Comparison of ENCODE assay signal across 8 cellular contexts in the genomic region with DNA sequence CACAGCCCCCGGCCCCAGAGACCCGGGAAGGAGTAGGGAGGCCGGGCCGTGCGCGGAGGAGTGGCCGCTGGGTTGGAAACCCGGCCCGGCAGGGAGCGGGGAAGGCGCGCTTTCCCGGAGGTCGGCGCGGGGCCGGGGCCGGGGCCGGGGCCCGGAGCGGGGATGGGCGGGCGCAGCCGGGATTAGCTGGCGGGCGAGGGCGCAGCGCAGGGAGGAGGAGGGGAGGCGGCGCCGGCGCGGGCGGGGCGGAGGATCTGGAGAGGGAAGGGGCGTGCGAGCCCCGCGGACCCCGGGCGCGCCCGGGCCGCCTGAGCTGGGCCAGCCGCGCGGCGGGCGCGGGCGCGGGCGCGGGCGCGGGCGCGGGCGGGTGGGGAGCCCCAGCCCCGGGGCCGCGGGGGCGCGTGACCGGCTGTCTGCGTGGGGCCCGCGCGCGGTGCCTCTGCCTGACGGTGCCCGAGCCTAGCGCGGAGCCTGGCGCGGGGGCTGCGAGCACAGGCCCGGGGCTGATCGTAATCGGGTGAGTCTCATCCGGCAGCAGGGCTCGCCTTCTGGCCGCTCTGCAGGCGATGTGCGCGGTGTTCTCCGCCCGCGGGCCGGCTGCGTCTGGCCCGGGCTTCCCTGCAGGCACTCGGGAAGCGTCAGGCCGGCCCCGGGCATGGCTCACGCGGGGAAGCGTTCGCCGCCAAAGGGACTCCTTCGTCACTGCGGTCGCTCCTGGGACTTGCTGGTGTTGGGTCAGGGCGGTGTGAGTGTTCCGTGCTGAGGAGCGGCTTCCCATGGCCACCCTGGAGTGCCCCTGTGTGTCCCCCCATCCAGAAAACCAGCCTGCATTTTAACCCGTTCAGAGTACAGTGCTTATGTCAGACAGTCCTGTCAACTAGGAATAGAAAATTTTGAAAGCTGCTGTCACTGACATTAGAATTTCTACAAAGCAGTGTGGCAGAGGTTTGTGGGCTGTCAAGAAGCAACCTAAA. TPM values are rescaled to one million over a fixed set of nuclear protein-coding genes. Genes with fewer than 3 reads are reported as not detected.
DNase-seq lines count a peak whose midpoint lies in the region; ATAC-seq and TF ChIP-seq lines count a peak whose summit lies in the region.

No MANE protein-coding gene starts in this region.

- peaks cover 9% of the 10 kb centered on the region for H3K4me1 Mint-ChIP-seq in CD8-positive, alpha-beta T cell (ENCODE audit: low read depth)
- no peaks in the 10 kb centered on the region for H3K4me1 Mint-ChIP-seq in activated T-helper 17 cell treated with anti-CD3 and anti-CD28 coated beads, Interleukin-2, amount 50 U/mL, for 72 hours
- H3K4me1 Mint-ChIP-seq in nephron progenitor cell = peaks cover 17% of the 10 kb centered on the region

- peaks cover 16% of the 10 kb centered on the region for H3K27me3 ChIP-seq in CD8-positive, alpha-beta T cell (ENCODE audit: insufficient read depth, low read length)
- peaks cover 17% of the 10 kb centered on the region for H3K27me3 ChIP-seq in foreskin keratinocyte

- DNase-seq in CD8-positive, alpha-beta T cell = no peak
- peak; percentile 23 for DNase-seq in HPDE6-E6E7 (ENCODE audit: extremely low spot score)
- DNase-seq in foreskin keratinocyte = peak in 1 of 2 donors; percentile 31
- peak; percentile 90 for DNase-seq in nephron progenitor cell
- no peak for DNase-seq in MV-4-11 (lab: John Stamatoyannopoulos, UW)
- no peak for DNase-seq in activated effector memory CD4-positive, alpha-beta T cell treated with anti-CD3 and anti-CD28 coated beads, Interleukin-2, amount 50 U/mL, for 16 hours

- no peaks in the 10 kb centered on the region for H3K9me3 Mint-ChIP-seq in CD8-positive, alpha-beta T cell
- no peaks in the 10 kb centered on the region for H3K9me3 Mint-ChIP-seq in activated T-helper 17 cell treated with anti-CD3 and anti-CD28 coated beads, Interleukin-2, amount 50 U/mL, for 72 hours
- no peaks in the 10 kb centered on the region for H3K9me3 Mint-ChIP-seq in nephron progenitor cell

- no peak for TF ChIP-seq CTCF in CD8-positive, alpha-beta T cell (IDR thresholded peaks at IDR 0.05)
- TF ChIP-seq CTCF in foreskin keratinocyte (conservative IDR thresholded peaks at IDR 0.05) = no peak
- no peak for TF ChIP-seq CTCF in nephron progenitor cell (IDR thresholded peaks at IDR 0.05)

- POLR2A ChIA-PET in CD8-positive, alpha-beta T cell (lab: Charles Lee) = no interaction called here

- peak overlapping the region; percentile 72 for H3K4me3 Mint-ChIP-seq in CD8-positive, alpha-beta T cell
- H3K4me3 Mint-ChIP-seq in activated T-helper 17 cell treated with anti-CD3 and anti-CD28 coated beads, Interleukin-2, amount 50 U/mL, for 72 hours = peak overlapping the region; percentile 70
- peak overlapping the region; percentile 87 for H3K4me3 Mint-ChIP-seq in nephron progenitor cell

- intact Hi-C loops in CD8-positive, alpha-beta T cell (cut with DNase I, micrococcal nuclease) = loop anchor here in 1 of 2 experiments (1.0 kb wide), 1 partner anchor 41 kb away; no protein-coding TSS in a partner anchor

- no peaks in the 10 kb centered on the region for H3K36me3 Mint-ChIP-seq in CD8-positive, alpha-beta T cell
- H3K36me3 Mint-ChIP-seq in activated T-helper 17 cell treated with anti-CD3 and anti-CD28 coated beads, Interleukin-2, amount 50 U/mL, for 72 hours (ENCODE audit: low read depth) = no peaks in the 10 kb centered on the region
- no peaks in the 10 kb centered on the region for H3K36me3 Mint-ChIP-seq in nephron progenitor cell (ENCODE audit: low read depth)

- ATAC-seq in CD8-positive, alpha-beta T cell = no peak
- ATAC-seq in GM19397 (IDR thresholded peaks at IDR 0.05; ENCODE audit: unreplicated experiment) (peak; percentile 55), foreskin keratinocyte (peak; percentile 73)
- peak; percentile 60 for ATAC-seq in activated T-helper 17 cell treated with anti-CD3 and anti-CD28 coated beads, Interleukin-2, amount 50 U/mL, for 72 hours (replicated peaks)

- CTCF ChIA-PET in CD8-positive, alpha-beta T cell (lab: Charles Lee) = no interaction called here

- peaks cover 43% of the 10 kb centered on the region for H3K27me3 Mint-ChIP-seq in CD8-positive, alpha-beta T cell (ENCODE audit: low read depth)
- peaks cover 32% of the 10 kb centered on the region for H3K27me3 Mint-ChIP-seq in activated T-helper 17 cell treated with anti-CD3 and anti-CD28 coated beads, Interleukin-2, amount 50 U/mL, for 72 hours
- peaks cover 45% of the 10 kb centered on the region for H3K27me3 Mint-ChIP-seq in nephron progenitor cell (ENCODE audit: low read depth, poor library complexity)

- no peaks in the 10 kb centered on the region for H3K9me3 ChIP-seq in CD8-positive, alpha-beta T cell (ENCODE audit: low read length)

- no peaks in the 10 kb centered on the region for H3K36me3 ChIP-seq in CD8-positive, alpha-beta T cell (ENCODE audit: insufficient read depth, low read length)

- peaks cover 6% of the 10 kb centered on the region for H3K4me1 ChIP-seq in CD8-positive, alpha-beta T cell (ENCODE audit: insufficient read depth, low read length)
- no peaks in the 10 kb centered on the region for H3K4me1 ChIP-seq in foreskin keratinocyte

- H3K27ac Mint-ChIP-seq in CD8-positive, alpha-beta T cell = no peak overlapping the region
- H3K27ac Mint-ChIP-seq in activated T-helper 17 cell treated with anti-CD3 and anti-CD28 coated beads, Interleukin-2, amount 50 U/mL, for 72 hours = no peak overlapping the region
- H3K27ac Mint-ChIP-seq in nephron progenitor cell = no peak overlapping the region

- peak overlapping the region; percentile 22 for H3K4me3 ChIP-seq in CD8-positive, alpha-beta T cell (ENCODE audit: low read depth, low read length)

- H3K27ac ChIP-seq in CD8-positive, alpha-beta T cell (ENCODE audit: low read depth, low read length) = no peak overlapping the region
- no peak overlapping the region for H3K27ac ChIP-seq in foreskin keratinocyte

RNA-seq across cellular contexts. Expression of a gene that starts 40.4 kb away (rescaled TPM):
- 1 to 10 TPM in 1 of 2 experiments, under 1 TPM in 1; 0.79 to 1.4 TPM for total RNA-seq in CD8-positive, alpha-beta T cell
- 1 to 10 TPM in 1 of 2 donors, under 1 TPM in 1; 0.28 to 2.4 TPM for total RNA-seq in activated T-helper 17 cell treated with anti-CD3 and anti-CD28 coated beads, Interleukin-2, amount 50 U/mL, for 72 hours
- 0.78 and 0.85 TPM in 2 replicates for total RNA-seq in foreskin keratinocyte
- polyA plus RNA-seq in foreskin keratinocyte = 0.39 and 0.50 TPM in 2 replicates

RNA-seq across cellular contexts. Expression of a gene that starts 46.5 kb away (rescaled TPM):
- 1 to 10 TPM; 7.9 to 9.9 TPM for total RNA-seq in CD8-positive, alpha-beta T cell
- 1 to 10 TPM; 1.9 to 8.2 TPM for total RNA-seq in activated T-helper 17 cell treated with anti-CD3 and anti-CD28 coated beads, Interleukin-2, amount 50 U/mL, for 72 hours
- 10.3 and 12.1 TPM in 2 replicates for total RNA-seq in foreskin keratinocyte
- polyA plus RNA-seq in foreskin keratinocyte = 3.7 and 4.3 TPM in 2 replicates

Comparison
In these comparisons a context has a peak if more than half of its experiments do, and no peak if none do; other contexts are left out.
1. DNase-seq: peak in HPDE6-E6E7 (single experiment) and nephron progenitor cell (single experiment); none in CD8-positive, alpha-beta T cell (0 of 7), MV-4-11 (single experiment) and activated effector memory CD4-positive, alpha-beta T cell treated with anti-CD3 and anti-CD28 coated beads, Interleukin-2, amount 50 U/mL, for 16 hours (single experiment).
2. Peak in every context shown above with its lines, with median percentiles within 50 percentile points of each other: H3K4me3 Mint-ChIP-seq.